Comparison of ENCODE assay signal across 1 cellular context in the genomic region with DNA sequence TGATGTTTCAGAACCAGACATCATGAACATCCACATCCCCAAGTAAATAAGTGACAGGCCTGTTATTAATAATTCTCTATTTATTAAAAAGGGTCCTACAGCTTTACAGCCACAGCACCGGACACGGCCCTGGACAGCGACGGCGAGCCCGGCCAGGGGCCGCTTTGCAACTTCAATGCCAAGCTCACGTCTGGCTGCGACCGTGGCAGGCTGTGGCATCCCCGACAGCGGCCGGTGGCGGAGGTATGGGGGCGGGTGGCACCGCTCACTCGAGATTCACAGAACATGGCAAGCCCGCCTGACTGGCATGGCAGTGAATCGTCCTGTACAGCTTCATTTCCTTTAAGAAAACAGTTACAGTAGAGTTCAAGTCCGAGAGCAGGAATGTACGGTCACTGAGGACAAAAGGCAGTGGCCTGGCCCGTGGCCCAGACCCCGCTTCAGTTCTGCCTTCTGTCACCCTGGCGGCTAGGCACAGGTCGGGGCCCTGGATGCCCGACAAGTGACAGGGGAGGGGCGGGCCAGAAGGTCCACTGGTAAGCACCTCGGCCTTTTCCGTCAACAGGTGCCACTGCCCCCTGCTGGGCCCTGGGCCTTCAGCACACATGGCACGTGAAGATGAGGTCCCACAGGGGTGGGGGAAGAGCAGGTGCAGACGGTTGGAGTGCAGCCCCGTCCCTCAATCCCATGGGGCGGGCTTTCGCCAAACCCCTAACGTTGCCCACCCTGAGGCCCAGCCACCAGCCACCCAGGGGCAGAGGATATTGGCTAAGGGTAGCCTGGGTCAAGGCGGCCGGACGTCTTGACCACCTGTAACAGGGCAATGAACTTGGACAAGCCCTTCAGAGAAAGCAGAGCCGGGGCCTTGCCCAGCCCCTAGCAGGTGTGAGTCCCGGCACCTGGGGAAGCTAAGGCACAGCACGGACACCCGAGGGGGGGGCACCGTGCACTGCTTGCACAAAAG.
TF ChIP-seq lines count a peak whose summit lies in the region.

No MANE protein-coding gene starts in this region.

TF ChIP-seq in H1, 55 proteins besides CTCF, POLR2A, EP300 and RAD21:
- TF ChIP-seq RXRA (IDR thresholded peaks at IDR 0.05; ENCODE audit: insufficient read depth, low read depth, low read length) (no peak), BACH1 (IDR thresholded peaks at IDR 0.05; ENCODE audit: low read length) (no peak), BCL11A (IDR thresholded peaks at IDR 0.05; ENCODE audit: low read depth in 2 of 2, low read length in 2 of 2) (no peak), SRF (IDR thresholded peaks at IDR 0.05; ENCODE audit: low read depth, low read length) (no peak), CHD1 (IDR thresholded peaks at IDR 0.05; ENCODE audit: low read depth, low read length) (no peak), EGR1 (IDR thresholded peaks at IDR 0.05; ENCODE audit: borderline replicate concordance, low read depth, low read length) (no peak), BRCA1 (IDR thresholded peaks at IDR 0.05; ENCODE audit: low read depth, low read length) (no peak), SIN3A (conservative IDR thresholded peaks at IDR 0.05 in 1 of 2, IDR thresholded peaks at IDR 0.05 in 1 of 2; ENCODE audit: low read depth in 1 of 2, low read length in 2 of 2) (no peak), ASH2L (IDR thresholded peaks at IDR 0.05; ENCODE audit: low read length) (no peak), CREB1 (IDR thresholded peaks at IDR 0.05) (no peak), CEBPB (IDR thresholded peaks at IDR 0.05; ENCODE audit: low read depth, low read length) (no peak), JUND (IDR thresholded peaks at IDR 0.05; ENCODE audit: low read length) (no peak)
- TF ChIP-seq, protein P1, sequence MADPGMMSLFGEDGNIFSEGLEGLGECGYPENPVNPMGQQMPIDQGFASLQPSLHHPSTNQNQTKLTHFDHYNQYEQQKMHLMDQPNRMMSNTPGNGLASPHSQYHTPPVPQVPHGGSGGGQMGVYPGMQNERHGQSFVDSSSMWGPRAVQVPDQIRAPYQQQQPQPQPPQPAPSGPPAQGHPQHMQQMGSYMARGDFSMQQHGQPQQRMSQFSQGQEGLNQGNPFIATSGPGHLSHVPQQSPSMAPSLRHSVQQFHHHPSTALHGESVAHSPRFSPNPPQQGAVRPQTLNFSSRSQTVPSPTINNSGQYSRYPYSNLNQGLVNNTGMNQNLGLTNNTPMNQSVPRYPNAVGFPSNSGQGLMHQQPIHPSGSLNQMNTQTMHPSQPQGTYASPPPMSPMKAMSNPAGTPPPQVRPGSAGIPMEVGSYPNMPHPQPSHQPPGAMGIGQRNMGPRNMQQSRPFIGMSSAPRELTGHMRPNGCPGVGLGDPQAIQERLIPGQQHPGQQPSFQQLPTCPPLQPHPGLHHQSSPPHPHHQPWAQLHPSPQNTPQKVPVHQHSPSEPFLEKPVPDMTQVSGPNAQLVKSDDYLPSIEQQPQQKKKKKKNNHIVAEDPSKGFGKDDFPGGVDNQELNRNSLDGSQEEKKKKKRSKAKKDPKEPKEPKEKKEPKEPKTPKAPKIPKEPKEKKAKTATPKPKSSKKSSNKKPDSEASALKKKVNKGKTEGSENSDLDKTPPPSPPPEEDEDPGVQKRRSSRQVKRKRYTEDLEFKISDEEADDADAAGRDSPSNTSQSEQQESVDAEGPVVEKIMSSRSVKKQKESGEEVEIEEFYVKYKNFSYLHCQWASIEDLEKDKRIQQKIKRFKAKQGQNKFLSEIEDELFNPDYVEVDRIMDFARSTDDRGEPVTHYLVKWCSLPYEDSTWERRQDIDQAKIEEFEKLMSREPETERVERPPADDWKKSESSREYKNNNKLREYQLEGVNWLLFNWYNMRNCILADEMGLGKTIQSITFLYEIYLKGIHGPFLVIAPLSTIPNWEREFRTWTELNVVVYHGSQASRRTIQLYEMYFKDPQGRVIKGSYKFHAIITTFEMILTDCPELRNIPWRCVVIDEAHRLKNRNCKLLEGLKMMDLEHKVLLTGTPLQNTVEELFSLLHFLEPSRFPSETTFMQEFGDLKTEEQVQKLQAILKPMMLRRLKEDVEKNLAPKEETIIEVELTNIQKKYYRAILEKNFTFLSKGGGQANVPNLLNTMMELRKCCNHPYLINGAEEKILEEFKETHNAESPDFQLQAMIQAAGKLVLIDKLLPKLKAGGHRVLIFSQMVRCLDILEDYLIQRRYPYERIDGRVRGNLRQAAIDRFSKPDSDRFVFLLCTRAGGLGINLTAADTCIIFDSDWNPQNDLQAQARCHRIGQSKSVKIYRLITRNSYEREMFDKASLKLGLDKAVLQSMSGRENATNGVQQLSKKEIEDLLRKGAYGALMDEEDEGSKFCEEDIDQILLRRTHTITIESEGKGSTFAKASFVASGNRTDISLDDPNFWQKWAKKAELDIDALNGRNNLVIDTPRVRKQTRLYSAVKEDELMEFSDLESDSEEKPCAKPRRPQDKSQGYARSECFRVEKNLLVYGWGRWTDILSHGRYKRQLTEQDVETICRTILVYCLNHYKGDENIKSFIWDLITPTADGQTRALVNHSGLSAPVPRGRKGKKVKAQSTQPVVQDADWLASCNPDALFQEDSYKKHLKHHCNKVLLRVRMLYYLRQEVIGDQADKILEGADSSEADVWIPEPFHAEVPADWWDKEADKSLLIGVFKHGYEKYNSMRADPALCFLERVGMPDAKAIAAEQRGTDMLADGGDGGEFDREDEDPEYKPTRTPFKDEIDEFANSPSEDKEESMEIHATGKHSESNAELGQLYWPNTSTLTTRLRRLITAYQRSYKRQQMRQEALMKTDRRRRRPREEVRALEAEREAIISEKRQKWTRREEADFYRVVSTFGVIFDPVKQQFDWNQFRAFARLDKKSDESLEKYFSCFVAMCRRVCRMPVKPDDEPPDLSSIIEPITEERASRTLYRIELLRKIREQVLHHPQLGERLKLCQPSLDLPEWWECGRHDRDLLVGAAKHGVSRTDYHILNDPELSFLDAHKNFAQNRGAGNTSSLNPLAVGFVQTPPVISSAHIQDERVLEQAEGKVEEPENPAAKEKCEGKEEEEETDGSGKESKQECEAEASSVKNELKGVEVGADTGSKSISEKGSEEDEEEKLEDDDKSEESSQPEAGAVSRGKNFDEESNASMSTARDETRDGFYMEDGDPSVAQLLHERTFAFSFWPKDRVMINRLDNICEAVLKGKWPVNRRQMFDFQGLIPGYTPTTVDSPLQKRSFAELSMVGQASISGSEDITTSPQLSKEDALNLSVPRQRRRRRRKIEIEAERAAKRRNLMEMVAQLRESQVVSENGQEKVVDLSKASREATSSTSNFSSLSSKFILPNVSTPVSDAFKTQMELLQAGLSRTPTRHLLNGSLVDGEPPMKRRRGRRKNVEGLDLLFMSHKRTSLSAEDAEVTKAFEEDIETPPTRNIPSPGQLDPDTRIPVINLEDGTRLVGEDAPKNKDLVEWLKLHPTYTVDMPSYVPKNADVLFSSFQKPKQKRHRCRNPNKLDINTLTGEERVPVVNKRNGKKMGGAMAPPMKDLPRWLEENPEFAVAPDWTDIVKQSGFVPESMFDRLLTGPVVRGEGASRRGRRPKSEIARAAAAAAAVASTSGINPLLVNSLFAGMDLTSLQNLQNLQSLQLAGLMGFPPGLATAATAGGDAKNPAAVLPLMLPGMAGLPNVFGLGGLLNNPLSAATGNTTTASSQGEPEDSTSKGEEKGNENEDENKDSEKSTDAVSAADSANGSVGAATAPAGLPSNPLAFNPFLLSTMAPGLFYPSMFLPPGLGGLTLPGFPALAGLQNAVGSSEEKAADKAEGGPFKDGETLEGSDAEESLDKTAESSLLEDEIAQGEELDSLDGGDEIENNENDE (IDR thresholded peaks at IDR 0.05; ENCODE audit: insufficient replicate concordance, low read length): no peak
